ENCODE assay signal across 15 cellular contexts in genomic region chr9:6852243-6852963, GRCh38.
A peak's percentile ranks its signal among the peaks of the same experiment; 100 is the strongest.
DNase-seq lines count a peak whose midpoint lies in the region; ATAC-seq and TF ChIP-seq lines count a peak whose summit lies in the region.
"Had no signal": no experiment of that assay in that cellular context is flagged by ENCODE, and none has a peak within 500 bp of the region (broad histone marks: within the 10 kb centered on the region; RNA-seq: fewer than 3 reads in every experiment).

No MANE protein-coding gene starts in this region.

- intact Hi-C loops in Panc1 (cut with micrococcal nuclease; ENCODE audit: unreplicated experiment), result no loop called here

- no peak for TF ChIP-seq CTCF in Panc1 (IDR thresholded peaks at IDR 0.05)
- no peak for TF ChIP-seq CTCF in epithelial cell of esophagus (IDR thresholded peaks at IDR 0.05; ENCODE audit: insufficient read depth, low read depth, low read length, missing control alignments)
- no peak for TF ChIP-seq CTCF in progenitor cell of endocrine pancreas (IDR thresholded peaks at IDR 0.05; ENCODE audit: unreplicated experiment)

- H3K27me3 Mint-ChIP-seq in progenitor cell of endocrine pancreas, result no peaks in the 10 kb centered on the region

- no peaks in the 10 kb centered on the region for H3K36me3 ChIP-seq in Panc1 (ENCODE audit: control insufficient read depth, insufficient read depth, low read length)

- peak; percentile 77 for ATAC-seq in Panc1
- no peak for ATAC-seq in HG03045 (IDR thresholded peaks at IDR 0.05; ENCODE audit: unreplicated experiment)
- no peak for ATAC-seq in HG03469 (IDR thresholded peaks at IDR 0.05; ENCODE audit: unreplicated experiment)
- ATAC-seq: SK-N-SH treated with all-trans-retinoic acid at 6 μM for 48 hours had no signal

- no peaks in the 10 kb centered on the region for H3K9me3 Mint-ChIP-seq in progenitor cell of endocrine pancreas (ENCODE audit: low read depth)
- H3K9me3 Mint-ChIP-seq: mesothelial cell of epicardium had no signal

- POLR2A ChIA-PET in Panc1 (lab: Charles Lee), result no interaction called here

- no peaks in the 10 kb centered on the region for H3K4me1 ChIP-seq in Panc1 (ENCODE audit: control insufficient read depth, insufficient read depth, low read length)

- in situ Hi-C loops in Panc1 (cut with HindIII; ENCODE audit: low pct_unique_long_range_greater_than_20kb, low sequenced_read_pairs), result no loop called here

- no peak overlapping the region for H3K27ac ChIP-seq in Panc1 (ENCODE audit: low read length)
- H3K27ac ChIP-seq: dorsolateral prefrontal cortex had no signal

- H3K4me1 Mint-ChIP-seq in progenitor cell of endocrine pancreas (ENCODE audit: low read depth), result no peaks in the 10 kb centered on the region

- H3K4me3 ChIP-seq in Panc1 (ENCODE audit: low read depth in 2 of 2, low read length in 2 of 2) (no peak overlapping the region), epithelial cell of esophagus (ENCODE audit: low read length) (no peak overlapping the region)
- H3K4me3 ChIP-seq: dorsolateral prefrontal cortex had no signal

- no peak overlapping the region for H3K4me3 Mint-ChIP-seq in progenitor cell of endocrine pancreas (ENCODE audit: low read depth)
- H3K4me3 Mint-ChIP-seq: mesothelial cell of epicardium had no signal

- BruUV-seq in Panc1 (replicated peaks; lab: Mats Ljungman, UMichigan), result no TSS peak

- H3K27me3 ChIP-seq in Panc1 (ENCODE audit: control insufficient read depth, insufficient read depth, low read length), result no peaks in the 10 kb centered on the region
- H3K27me3 ChIP-seq: dorsolateral prefrontal cortex had no signal

- H3K36me3 Mint-ChIP-seq in progenitor cell of endocrine pancreas (ENCODE audit: insufficient read depth), result peaks cover 8% of the 10 kb centered on the region

- H3K27ac Mint-ChIP-seq in progenitor cell of endocrine pancreas, result peak overlapping the region; percentile 4
- H3K27ac Mint-ChIP-seq: mesothelial cell of epicardium had no signal

- no peaks in the 10 kb centered on the region for H3K9me3 ChIP-seq in Panc1 (ENCODE audit: control insufficient read depth, insufficient read depth, low read depth, low read length)

- CTCF ChIA-PET in Panc1 (lab: Charles Lee), result no interaction called here

- DNase-seq in ELR (ENCODE audit: low read depth) (peak; percentile 61), Panc1 (ENCODE audit: low read depth, low spot score) (peak; percentile 27), epithelial cell of esophagus (ENCODE audit: low read depth) (peak; percentile 38), progenitor cell of endocrine pancreas (ENCODE audit: low spot score, unreplicated experiment) (no peak), NCI-H748 (lab: John Stamatoyannopoulos, UW; ENCODE audit: unreplicated experiment) (no peak), DMS53 treated with DMSO at 0.1 percent for 48 hours (lab: John Stamatoyannopoulos, UW; ENCODE audit: unreplicated experiment) (no peak)
- DNase-seq: activated CD4-positive, alpha-beta T cell treated with anti-CD3 and anti-CD28 coated beads for 48 hours; activated naive CD4-positive, alpha-beta T cell; DMS79; dorsolateral prefrontal cortex; NCI-H1105 had no signal

Comparison
In these comparisons a context has a peak if more than half of its experiments do, and no peak if none do; other contexts are left out.
1. DNase-seq: peak in ELR (single experiment), Panc1 (single experiment) and epithelial cell of esophagus (single experiment); none in progenitor cell of endocrine pancreas (single experiment), NCI-H748 (single experiment) and DMS53 treated with DMSO at 0.1 percent for 48 hours (single experiment).